Comparison of ENCODE assay signal across 9 cellular contexts in genomic region chrX:17591741-17592110, GRCh38.
DNase-seq lines count a peak whose midpoint lies in the region; ATAC-seq and TF ChIP-seq lines count a peak whose summit lies in the region.
"Had no signal": no experiment of that assay in that cellular context is flagged by ENCODE, and none has a peak within 500 bp of the region (broad histone marks: within the 10 kb centered on the region; RNA-seq: fewer than 3 reads in every experiment).

No MANE protein-coding gene starts in this region.

- ATAC-seq in stimulated activated naive CD8-positive, alpha-beta T cell treated with anti-CD3 and anti-CD28 coated beads, Interleukin-15, Interleukin-2, amounts not matched to agents 100 U/mL and 50 U/mL, for 24 hours = no peak
- peak; percentile 68 for ATAC-seq in left ventricle myocardium superior
- ATAC-seq in HG03565 (IDR thresholded peaks at IDR 0.05; ENCODE audit: unreplicated experiment) = no peak

- H3K4me1 Mint-ChIP-seq in stimulated activated naive CD8-positive, alpha-beta T cell treated with anti-CD3 and anti-CD28 coated beads, Interleukin-15, Interleukin-2, amounts not matched to agents 100 ng/mL and 50 ng/mL, for 24 hours (ENCODE audit: low read depth) = peaks cover 24% of the 10 kb centered on the region
- peaks cover 23% of the 10 kb centered on the region for H3K4me1 Mint-ChIP-seq in activated T-helper 1 cell treated with anti-CD3 and anti-CD28 coated beads, Interleukin-12 subunit alpha, Interleukin-12 subunit beta, Interleukin-2, Interleukin-4 antibody, amounts not matched to agents 30 ng/mL and 10 ng/mL and 1 ng/mL, durations not matched to agents 14 hours and 24 hours and 36 hours (ENCODE audit: low read depth)

- peaks cover 7% of the 10 kb centered on the region for H3K27me3 Mint-ChIP-seq in stimulated activated naive CD8-positive, alpha-beta T cell treated with anti-CD3 and anti-CD28 coated beads, Interleukin-15, Interleukin-2, amounts not matched to agents 100 ng/mL and 50 ng/mL, for 24 hours
- H3K27me3 Mint-ChIP-seq in activated T-helper 1 cell treated with anti-CD3 and anti-CD28 coated beads, Interleukin-12 subunit alpha, Interleukin-12 subunit beta, Interleukin-2, Interleukin-4 antibody, amounts not matched to agents 30 ng/mL and 10 ng/mL and 1 ng/mL, durations not matched to agents 14 hours and 24 hours and 36 hours (ENCODE audit: insufficient read depth) = no peaks in the 10 kb centered on the region

- H3K27ac Mint-ChIP-seq in stimulated activated naive CD8-positive, alpha-beta T cell treated with anti-CD3 and anti-CD28 coated beads, Interleukin-15, Interleukin-2, amounts not matched to agents 100 ng/mL and 50 ng/mL, for 24 hours = no peak overlapping the region
- H3K27ac Mint-ChIP-seq in activated T-helper 1 cell treated with anti-CD3 and anti-CD28 coated beads, Interleukin-12 subunit alpha, Interleukin-12 subunit beta, Interleukin-2, Interleukin-4 antibody, amounts not matched to agents 30 ng/mL and 10 ng/mL and 1 ng/mL, durations not matched to agents 14 hours and 24 hours and 36 hours = no peak overlapping the region

- H3K4me3 Mint-ChIP-seq in stimulated activated naive CD8-positive, alpha-beta T cell treated with anti-CD3 and anti-CD28 coated beads, Interleukin-15, Interleukin-2, amounts not matched to agents 100 ng/mL and 50 ng/mL, for 24 hours = peak overlapping the region; percentile 10
- H3K4me3 Mint-ChIP-seq in activated T-helper 1 cell treated with anti-CD3 and anti-CD28 coated beads, Interleukin-12 subunit alpha, Interleukin-12 subunit beta, Interleukin-2, Interleukin-4 antibody, amounts not matched to agents 30 ng/mL and 10 ng/mL and 1 ng/mL, durations not matched to agents 14 hours and 24 hours and 36 hours = no peak overlapping the region
- H3K4me3 Mint-ChIP-seq: activated T-cell treated with anti-CD3 and anti-CD28 coated beads, Interleukin-2, amount 50 U/mL, for 4 hours had no signal

- no peak for TF ChIP-seq CTCF in GM13977 (IDR thresholded peaks at IDR 0.05; ENCODE audit: extremely low read depth, insufficient read depth, missing control alignments)

- no peak for DNase-seq in stimulated activated naive CD8-positive, alpha-beta T cell treated with anti-CD3 and anti-CD28 coated beads, Interleukin-15, Interleukin-2, amounts not matched to agents 100 U/mL and 50 U/mL, for 24 hours
- peak; percentile 1 for DNase-seq in activated T-helper 1 cell treated with anti-CD3 and anti-CD28 coated beads, Interleukin-12 subunit alpha, Interleukin-12 subunit beta, Interleukin-2, Interleukin-4 antibody, amounts not matched to agents 30 ng/mL and 10 ng/mL and 1 ng/mL, durations not matched to agents 14 hours and 24 hours and 36 hours (ENCODE audit: low spot score)
- DNase-seq in left ventricle myocardium superior (no peak), DMS153 treated with DMSO at 0.1 percent for 48 hours (lab: John Stamatoyannopoulos, UW; ENCODE audit: unreplicated experiment) (no peak), SKM-1 treated with dmso at 0.1 percent for 144 hours (lab: John Stamatoyannopoulos, UW; ENCODE audit: unreplicated experiment) (no peak), GM13977 (ENCODE audit: low spot score) (no peak)
- DNase-seq: activated T-cell treated with anti-CD3 and anti-CD28 coated beads, Interleukin-2, amount 50 U/mL, for 4 hours had no signal

- no peaks in the 10 kb centered on the region for H3K36me3 Mint-ChIP-seq in stimulated activated naive CD8-positive, alpha-beta T cell treated with anti-CD3 and anti-CD28 coated beads, Interleukin-15, Interleukin-2, amounts not matched to agents 100 ng/mL and 50 ng/mL, for 24 hours (ENCODE audit: low read depth)
- no peaks in the 10 kb centered on the region for H3K36me3 Mint-ChIP-seq in activated T-helper 1 cell treated with anti-CD3 and anti-CD28 coated beads, Interleukin-12 subunit alpha, Interleukin-12 subunit beta, Interleukin-2, Interleukin-4 antibody, amounts not matched to agents 30 ng/mL and 10 ng/mL and 1 ng/mL, durations not matched to agents 14 hours and 24 hours and 36 hours (ENCODE audit: low read depth)

- H3K9me3 Mint-ChIP-seq in stimulated activated naive CD8-positive, alpha-beta T cell treated with anti-CD3 and anti-CD28 coated beads, Interleukin-15, Interleukin-2, amounts not matched to agents 100 ng/mL and 50 ng/mL, for 24 hours = no peaks in the 10 kb centered on the region
- H3K9me3 Mint-ChIP-seq in activated T-helper 1 cell treated with anti-CD3 and anti-CD28 coated beads, Interleukin-12 subunit alpha, Interleukin-12 subunit beta, Interleukin-2, Interleukin-4 antibody, amounts not matched to agents 30 ng/mL and 10 ng/mL and 1 ng/mL, durations not matched to agents 14 hours and 24 hours and 36 hours = no peaks in the 10 kb centered on the region
- H3K9me3 Mint-ChIP-seq: activated T-cell treated with anti-CD3 and anti-CD28 coated beads, Interleukin-2, amount 50 U/mL, for 4 hours had no signal

- intact Hi-C loops in activated T-helper 1 cell treated with anti-CD3 and anti-CD28 coated beads, Interleukin-12 subunit alpha, Interleukin-12 subunit beta, Interleukin-2, Interleukin-4 antibody, amounts not matched to agents 30 ng/mL and 10 ng/mL and 1 ng/mL, durations not matched to agents 14 hours and 24 hours and 36 hours (cut with micrococcal nuclease) = loop anchor here (1.0 to 2.0 kb wide), 5 partner anchors 56 to 349 kb away; no protein-coding TSS in a partner anchor
- intact Hi-C loops in left ventricle myocardium superior (cut with micrococcal nuclease) = loop anchor here (5.0 kb wide), 1 partner anchor 349 kb away; no protein-coding TSS in a partner anchor

- in situ Hi-C loops in GM13977 (cut with MboI; ENCODE audit: low pct_unique_long_range_greater_than_20kb, low sequenced_read_pairs, unreplicated experiment) = no loop called here
